In the genomic region with DNA sequence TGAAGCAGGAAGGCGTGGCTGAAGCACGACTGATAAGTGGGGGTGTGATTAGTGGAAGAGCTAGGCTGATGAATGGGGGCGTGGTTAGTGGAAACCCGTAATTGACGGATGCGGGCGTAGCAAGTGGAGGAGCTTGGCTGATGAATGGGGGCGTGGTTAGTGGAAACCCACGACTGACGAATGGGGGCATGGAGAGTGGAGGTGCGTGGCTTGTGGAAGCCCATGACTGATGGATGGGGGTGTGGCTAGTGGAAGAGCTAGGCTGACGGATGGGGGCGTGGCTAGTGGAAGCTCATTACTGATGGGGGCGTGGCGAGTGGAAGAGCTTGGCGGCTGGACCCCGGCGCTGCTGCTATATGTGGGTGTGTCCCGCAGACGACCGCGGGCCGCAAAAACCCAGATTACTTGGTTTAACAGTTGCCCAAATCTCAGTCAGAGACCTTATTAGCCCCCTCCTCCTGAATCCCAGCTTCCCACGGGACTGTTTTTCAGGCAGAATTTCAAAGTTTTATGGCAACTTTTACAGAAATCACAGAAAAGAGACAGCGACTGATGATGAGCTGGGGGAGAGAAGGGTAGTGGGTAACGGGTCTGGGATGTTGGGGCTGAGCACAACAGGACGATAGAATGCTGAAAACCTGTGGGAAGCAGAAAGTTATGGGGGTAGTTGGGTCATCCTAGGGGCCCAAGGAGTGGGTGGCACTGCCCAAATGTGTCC, we compare ENCODE assay signal across 8 cellular contexts. TPM values are rescaled to one million over a fixed set of nuclear protein-coding genes. Genes with fewer than 3 reads are reported as not detected.
DNase-seq lines count a peak whose midpoint lies in the region; ATAC-seq and TF ChIP-seq lines count a peak whose summit lies in the region.

No MANE protein-coding gene starts in this region.

- H3K9me3 ChIP-seq in BE2C: no peaks in the 10 kb centered on the region
- no peaks in the 10 kb centered on the region for H3K9me3 ChIP-seq in HCT116 (ENCODE audit: control insufficient read depth in 1 of 2, insufficient read depth in 1 of 2, low read depth in 1 of 2, low read length in 2 of 2)

- H4K20me1 ChIP-seq in HCT116 (ENCODE audit: insufficient read depth): no peaks in the 10 kb centered on the region

- no TSS peak for BruUV-seq in HCT116 (replicated peaks; lab: Mats Ljungman, UMichigan)

- H3K4me3 ChIP-seq in BE2C (ENCODE audit: low read depth, low read length) (peak overlapping the region; percentile 53), HCT116 (replicated peaks in 1 of 2; ENCODE audit: low read depth in 1 of 2, low read length in 2 of 2) (peak overlapping the region; percentile 24 to 55)

- CTCF ChIA-PET in HCT116 (lab: Charles Lee): interaction anchor here (0.7 to 2.2 kb wide), 29 partner anchors 8 to 349 kb away, joined by 3 to 57 read pairs (median 5); a partner anchor contains a TSS

- peak overlapping the region; percentile 82 for H2AFZ ChIP-seq in HCT116 (ENCODE audit: low read depth, low read length, poor library complexity, severe bottlenecking)

- ATAC-seq in HCT116 (peak; percentile 87), GM21576 (IDR thresholded peaks at IDR 0.05; ENCODE audit: unreplicated experiment) (no peak)

- RAD21 ChIA-PET in HCT116 (lab: Charles Lee; ENCODE audit: low non-redundant PET in 1 of 2, low total read pairs in 2 of 2, uncharacterized antibody in 2 of 2, unreplicated experiment in 2 of 2): interaction anchor here (0.5 to 1.3 kb wide), 13 partner anchors 8 to 683 kb away, joined by 3 to 8 read pairs (median 4); a partner anchor contains a TSS

- H3K9ac ChIP-seq in HCT116 (ENCODE audit: low read length): peak overlapping the region; percentile 55

- H3K27ac ChIP-seq in HCT116 (ENCODE audit: low read depth, low read length): peak overlapping the region; percentile 59

- TF ChIP-seq POLR2A in HCT116 (IDR thresholded peaks at IDR 0.05; ENCODE audit: borderline replicate concordance, extremely low read depth, insufficient read depth, insufficient read length): no peak

- H3K4me1 ChIP-seq in BE2C (no peaks in the 10 kb centered on the region; the same call in 1 of the 2 replicates), HCT116 (ENCODE audit: control insufficient read depth in 1 of 2, insufficient read depth in 2 of 2, low read length in 2 of 2) (peaks cover 29 to 47% of the 10 kb centered on the region in 2 experiments)

- H3K36me3 ChIP-seq in BE2C (no peaks in the 10 kb centered on the region), HCT116 (ENCODE audit: control insufficient read depth in 1 of 2, insufficient read depth in 2 of 2, low read length in 2 of 2) (no peaks in the 10 kb centered on the region)

- DNase-seq in BE2C (peak; percentile 100), HCT116 (ENCODE audit: low read depth, low spot score) (peak; percentile 100), NCI-H345 treated with DMSO at 0.1 percent for 48 hours (lab: John Stamatoyannopoulos, UW; ENCODE audit: unreplicated experiment) (peak; percentile 92), cerebellar cortex (ENCODE audit: low spot score) (peak; percentile 99), islet precursor cell (peak; percentile 100)
- DNase-seq in activated CD4-positive, CD25-positive, alpha-beta regulatory T cell treated with anti-CD3 and anti-CD28 coated beads, Interleukin-2, amount 50 U/mL, for 16 hours (ENCODE audit: low read depth, low spot score): peak; percentile 59
- DNase-seq in stimulated activated CD4-positive, alpha-beta T cell treated with anti-CD3 and anti-CD28 coated beads, Interleukin-1b, Interleukin-23, amount 100 ng/mL, for 24 hours (ENCODE audit: low read depth in 4 of 4, low spot score in 1 of 4): peak; percentile 53 to 88 (median 63)

- TF ChIP-seq CTCF in BE2C (IDR thresholded peaks at IDR 0.05; ENCODE audit: low read depth, low read length) (no peak), HCT116 (IDR thresholded peaks at IDR 0.05 in 2 of 3, conservative IDR thresholded peaks at IDR 0.05 in 1 of 3; ENCODE audit: borderline replicate concordance in 1 of 3, insufficient read depth in 1 of 3, low read depth in 2 of 3, low read length in 2 of 3) (no peak)

- no peaks in the 10 kb centered on the region for H3K79me2 ChIP-seq in HCT116 (ENCODE audit: insufficient read depth, low read length)

- peak overlapping the region; percentile 68 for H3K4me2 ChIP-seq in HCT116 (ENCODE audit: low read length)

- no peak for TF ChIP-seq RAD21 in HCT116 (IDR thresholded peaks at IDR 0.05; ENCODE audit: low read depth)

- intact Hi-C loops in HCT116 (cut with micrococcal nuclease): loop anchor here (5.0 kb wide), 2 partner anchors 146 to 281 kb away; no protein-coding TSS in a partner anchor

- H3K27me3 ChIP-seq in BE2C: no peaks in the 10 kb centered on the region
- H3K27me3 ChIP-seq in HCT116 (ENCODE audit: insufficient read depth, low read length): no peaks in the 10 kb centered on the region

- H3K9me2 ChIP-seq in HCT116 (ENCODE audit: insufficient read depth): no peaks in the 10 kb centered on the region

- POLR2A ChIA-PET in HCT116 (lab: Charles Lee): interaction anchor here (0.7 to 1.7 kb wide), 11 partner anchors 9 to 362 kb away, joined by 3 to 11 read pairs (median 4); a partner anchor contains a TSS

TF ChIP-seq in HCT116, 20 proteins besides CTCF, POLR2A, EP300 and RAD21:
- TF ChIP-seq ZFX (IDR thresholded peaks at IDR 0.05): no peak
- peak; percentile 48; the same call in 1 of the 2 replicates for TF ChIP-seq POLR2AphosphoS5 (IDR thresholded peaks at IDR 0.05; ENCODE audit: low read depth, low read length)
- peak; percentile 56; the same call in 1 of the 2 replicates for TF ChIP-seq EGR1 (IDR thresholded peaks at IDR 0.05; ENCODE audit: low read depth)

RNA-seq across cellular contexts. Expression of a gene that starts 9.0 kb away (rescaled TPM):
- 67.1 TPM for polyA plus RNA-seq in BE2C (2012; ENCODE audit: insufficient read depth, insufficient read length, low read depth)
- 35.8 TPM for total RNA-seq in HCT116 (2021; ENCODE audit: unreplicated experiment)
- polyA plus RNA-seq in HCT116 (2012): 27.7 and 31.2 TPM in 2 replicates

RNA-seq across cellular contexts. Expression of a gene that starts 43.4 kb away (rescaled TPM):
- polyA plus RNA-seq in BE2C (2012; ENCODE audit: insufficient read depth, insufficient read length, low read depth): 1.8 TPM
- total RNA-seq in HCT116 (2021; ENCODE audit: unreplicated experiment): 0.98 TPM
- 1.4 and 2.5 TPM in 2 replicates for polyA plus RNA-seq in HCT116 (2012)

RNA-seq across cellular contexts. Expression of a gene that starts 55.7 kb away (rescaled TPM):
- 27.9 TPM for polyA plus RNA-seq in BE2C (2012; ENCODE audit: insufficient read depth, insufficient read length, low read depth)
- 23.8 TPM for total RNA-seq in HCT116 (2021; ENCODE audit: unreplicated experiment)
- polyA plus RNA-seq in HCT116 (2012): 21.3 and 27.5 TPM in 2 replicates
